ENCODE assay signal across 27 cellular contexts in the genomic region with DNA sequence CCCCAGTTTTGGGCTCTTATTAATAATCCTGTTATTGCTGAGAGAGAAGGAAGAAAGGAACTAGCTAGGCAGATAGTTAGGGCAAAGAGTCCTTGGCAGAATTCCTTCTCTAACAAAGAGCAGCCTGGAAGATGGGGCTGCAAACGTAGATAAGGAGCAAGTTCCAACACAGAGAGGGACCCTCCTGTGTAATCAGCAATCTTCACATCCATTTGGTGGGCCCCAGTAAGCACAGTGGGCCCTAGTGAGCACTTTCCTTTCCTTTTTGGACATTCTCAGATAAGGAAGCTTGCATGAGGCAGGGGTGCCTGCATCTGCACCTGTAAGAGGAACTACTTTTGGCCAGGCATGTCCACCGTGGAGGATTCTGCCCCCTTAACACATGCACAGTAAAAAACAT.
"Had no signal": no experiment of that assay in that cellular context is flagged by ENCODE, and none has a peak within 500 bp of the region (broad histone marks: within the 10 kb centered on the region; RNA-seq: fewer than 3 reads in every experiment).

No MANE protein-coding gene starts in this region.

- H3K4me2 ChIP-seq: hepatocyte had no signal

- H3K79me2 ChIP-seq: hepatocyte had no signal

- H3K4me1 ChIP-seq: colonic mucosa, esophagus muscularis mucosa, esophagus squamous epithelium, gastrocnemius medialis, gastroesophageal sphincter had no signal

- FAIRE-seq: colon, endometrium, endothelial cell of umbilical vein, frontal cortex had no signal

- H3K27me3 ChIP-seq: colonic mucosa, esophagus muscularis mucosa, esophagus squamous epithelium, gastrocnemius medialis, gastroesophageal sphincter, heart left ventricle, heart right ventricle, hepatocyte had no signal

- H3K9me3 ChIP-seq: colonic mucosa, esophagus squamous epithelium, gastrocnemius medialis, gastroesophageal sphincter, heart left ventricle, heart right ventricle had no signal

- H3K4me3 ChIP-seq: colonic mucosa, coronary artery, dorsolateral prefrontal cortex, esophagus muscularis mucosa, esophagus squamous epithelium, gastrocnemius medialis, gastroesophageal sphincter, heart left ventricle, heart right ventricle, hepatocyte had no signal

- H3K27ac ChIP-seq: colonic mucosa, coronary artery, dorsolateral prefrontal cortex, epithelial cell of prostate, esophagus muscularis mucosa, esophagus squamous epithelium, gastrocnemius medialis, gastroesophageal sphincter, heart left ventricle, heart right ventricle, hepatocyte had no signal

- H2AFZ ChIP-seq: hepatocyte had no signal

- ATAC-seq: effector memory CD8-positive, alpha-beta T cell; esophagus mucosa; gastrocnemius medialis; gastroesophageal sphincter; heart left ventricle; heart right ventricle had no signal

- DNase-seq: colonic mucosa; cortex of kidney; dermis blood vessel endothelial cell; dorsolateral prefrontal cortex; effector CD4-positive, alpha-beta T cell; effector CD8-positive, alpha-beta T cell; effector memory CD4-positive, alpha-beta T cell; effector memory CD8-positive, alpha-beta T cell; endodermal cell; esophagus squamous epithelium; foreskin fibroblast; foreskin melanocyte; gastrocnemius medialis; glutamatergic neuron; head of caudate nucleus; heart left ventricle; heart right ventricle had no signal

- H3K36me3 ChIP-seq: colonic mucosa, esophagus muscularis mucosa, esophagus squamous epithelium, gastrocnemius medialis, gastroesophageal sphincter, heart left ventricle, heart right ventricle had no signal
